ENCODE assay signal across 16 cellular contexts in the genomic region with DNA sequence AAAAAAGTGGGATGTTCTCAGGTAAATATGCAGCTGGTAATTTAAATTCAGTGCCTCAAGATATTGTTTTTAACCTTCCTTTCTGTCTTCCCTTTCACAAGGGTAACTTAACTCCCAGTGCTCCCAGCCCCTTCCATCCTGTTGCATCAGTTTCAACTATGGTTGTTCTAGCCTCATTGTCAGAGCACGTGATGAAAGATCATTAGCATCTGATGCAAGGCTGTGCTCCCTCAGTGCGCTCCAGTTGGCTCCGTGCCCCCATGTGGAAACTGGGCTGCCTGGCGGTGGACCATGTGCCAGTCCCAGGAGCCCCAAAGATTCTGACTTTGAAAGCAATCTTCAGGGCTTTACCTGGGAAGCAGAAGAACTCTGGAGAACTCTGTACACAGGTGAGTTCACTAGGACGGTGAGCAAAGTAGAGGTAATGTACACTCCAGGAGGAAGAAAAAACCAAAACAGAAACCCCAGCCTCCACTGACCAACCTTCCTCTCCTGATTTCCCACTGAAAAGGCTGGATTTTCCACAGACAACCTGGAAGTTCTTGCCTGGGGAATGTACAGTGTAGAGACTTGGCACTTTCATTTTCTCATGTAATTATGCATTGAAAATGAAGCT.
A peak's percentile ranks its signal among the peaks of the same experiment; 100 is the strongest.
DNase-seq lines count a peak whose midpoint lies in the region; TF ChIP-seq lines count a peak whose summit lies in the region.
"Had no signal": no experiment of that assay in that cellular context is flagged by ENCODE, and none has a peak within 500 bp of the region (broad histone marks: within the 10 kb centered on the region; RNA-seq: fewer than 3 reads in every experiment).

No MANE protein-coding gene starts in this region.

- no peaks in the 10 kb centered on the region for H4K20me1 ChIP-seq in PC-9 (ENCODE audit: insufficient read depth)

- H3K4me1 ChIP-seq in HEK293 (ENCODE audit: control insufficient read depth, insufficient read depth, low read length) (peaks cover 6% of the 10 kb centered on the region), PC-9 (replicated peaks; ENCODE audit: insufficient read depth) (no peaks in the 10 kb centered on the region), cardiac muscle cell (ENCODE audit: low read depth) (peaks cover 61% of the 10 kb centered on the region), neutrophil (ENCODE audit: control insufficient read depth in 1 of 2, insufficient read depth in 1 of 2, low read depth in 1 of 2, low read length in 1 of 2) (peaks cover 9 to 14% of the 10 kb centered on the region in 2 experiments)
- H3K4me1 ChIP-seq: testis had no signal

- H3K27ac ChIP-seq in HEK293 (ENCODE audit: extremely low read depth, low read depth, low read length) (no peak overlapping the region), PC-9 (no peak overlapping the region), cardiac muscle cell (peak overlapping the region; percentile 98), neutrophil (peak overlapping the region; percentile 45)
- H3K27ac ChIP-seq: testis had no signal

- TF ChIP-seq CTCF in HEK293 (tag by site-specific recombination; IDR thresholded peaks at IDR 0.05), result no peak
- no peak for TF ChIP-seq CTCF in PC-9 (conservative IDR thresholded peaks at IDR 0.05)
- TF ChIP-seq CTCF in cardiac muscle cell (IDR thresholded peaks at IDR 0.05; ENCODE audit: low read depth, low read length), result no peak
- no peak for TF ChIP-seq CTCF in neutrophil (IDR thresholded peaks at IDR 0.05)

- intact Hi-C loops in PC-9 (cut with micrococcal nuclease; ENCODE audit: unreplicated experiment), result no loop called here

- peak overlapping the region; percentile 39; the same call in 1 of the 2 replicates for H2AFZ ChIP-seq in PC-9

- H3K9me2 ChIP-seq in PC-9 (ENCODE audit: insufficient read depth), result no peaks in the 10 kb centered on the region

- CTCF ChIA-PET in HEK293 (lab: Yijun Ruan, JAX) (interaction anchor here (0.7 kb wide), 1 partner anchor 8 kb away, joined by 3 read pairs; no protein-coding TSS in a partner anchor), PC-9 (lab: Charles Lee) (no interaction called here)

- H3K27me3 ChIP-seq in PC-9 (ENCODE audit: insufficient read depth, low read depth) (0 out of 2 replicates have a peak, but pooled peaks cover 3% of the 10 kb centered on the region), cardiac muscle cell (no peaks in the 10 kb centered on the region), neutrophil (no peaks in the 10 kb centered on the region)
- H3K27me3 ChIP-seq: testis had no signal

- H3K9me3 ChIP-seq in HEK293 (ENCODE audit: control insufficient read depth, insufficient read depth, low read depth, low read length) (peaks cover 6% of the 10 kb centered on the region), PC-9 (ENCODE audit: insufficient read depth, low read depth) (peaks cover 3% of the 10 kb centered on the region), cardiac muscle cell (ENCODE audit: low read depth) (no peaks in the 10 kb centered on the region), neutrophil (no peaks in the 10 kb centered on the region)
- H3K9me3 ChIP-seq: testis had no signal

- DNase-seq in PC-9, result no peak
- DNase-seq in cardiac muscle cell (ENCODE audit: low read depth in 1 of 2, low spot score in 1 of 2), result peak in 1 of 2 donors; percentile 88
- no peak for DNase-seq in stimulated activated CD4-positive, alpha-beta T cell treated with anti-CD3 and anti-CD28 coated beads, Interleukin-4, amount 100 ng/mL, for 24 hours
- no peak for DNase-seq in COLO668 (lab: John Stamatoyannopoulos, UW; ENCODE audit: unreplicated experiment)
- DNase-seq in activated T-cell treated with anti-CD3 and anti-CD28 coated beads for 4 hours, result no peak
- DNase-seq: activated CD4-positive, CD25-positive, alpha-beta regulatory T cell treated with anti-CD3 and anti-CD28 coated beads, Interleukin-2, amount 50 U/mL, for 72 hours; activated naive CD4-positive, alpha-beta T cell treated with anti-CD3 and anti-CD28 coated beads for 36 hours; CD4-positive, alpha-beta T cell; dermis blood vessel endothelial cell; mesenchymal stem cell; retina; stimulated activated CD4-positive, alpha-beta T cell treated with anti-CD3 and anti-CD28 coated beads, Interleukin-2, amount 100 ng/mL, for 24 hours; T-helper 2 cell; testis had no signal

- H3K4me3 ChIP-seq in HEK293 (ENCODE audit: low read depth, low read length) (no peak overlapping the region), PC-9 (no peak overlapping the region), cardiac muscle cell (no peak overlapping the region), neutrophil (ENCODE audit: low read depth in 1 of 2, low read length in 1 of 2) (no peak overlapping the region)
- H3K4me3 ChIP-seq: testis had no signal

- POLR2A ChIA-PET in HEK293 (lab: Yijun Ruan, JAX), result no interaction called here
- POLR2A ChIA-PET in PC-9 (lab: Charles Lee; ENCODE audit: unreplicated experiment), result no interaction called here

- H3F3A ChIP-seq in PC-9 (ENCODE audit: insufficient read depth, low read depth), result no peaks in the 10 kb centered on the region

- peak overlapping the region; percentile 29; the same call in 1 of the 2 replicates for H3K4me2 ChIP-seq in PC-9

- H3K79me2 ChIP-seq in PC-9 (ENCODE audit: low read depth), result no peaks in the 10 kb centered on the region

- no TSS peak for BruUV-seq in PC-9 (replicated peaks; lab: Mats Ljungman, UMichigan)

- H3K36me3 ChIP-seq in HEK293 (ENCODE audit: control insufficient read depth in 2 of 2, insufficient read depth in 1 of 2, low read length in 2 of 2) (no peaks in the 10 kb centered on the region), PC-9 (ENCODE audit: low read depth) (no peaks in the 10 kb centered on the region), cardiac muscle cell (no peaks in the 10 kb centered on the region), neutrophil (peaks cover 31% of the 10 kb centered on the region)

TF ChIP-seq in HEK293, 187 proteins besides CTCF, POLR2A, EP300 and RAD21 (continues in another document):
- TF ChIP-seq ZBTB20 (tag by site-specific recombination; IDR thresholded peaks at IDR 0.05) (peak; percentile 32; the same call in 1 of the 2 replicates), ZBTB48 (tag by site-specific recombination; IDR thresholded peaks at IDR 0.05) (0 out of 2 replicates have a peak, but pooled peaks have one; percentile 42), KLF16 (tag by site-specific recombination; IDR thresholded peaks at IDR 0.05) (0 out of 2 replicates have a peak, but pooled peaks have one; percentile 13), ZNF335 (tag by site-specific recombination; conservative IDR thresholded peaks at IDR 0.05) (peak; percentile 28; the same call in 1 of the 2 replicates), SCRT2 (tag by site-specific recombination; IDR thresholded peaks at IDR 0.05) (peak; percentile 79), ZEB2 (tag by site-specific recombination; IDR thresholded peaks at IDR 0.05) (no peak), ZXDB (tag by site-specific recombination; IDR thresholded peaks at IDR 0.05) (no peak), ZNF24 (tag by site-specific recombination; IDR thresholded peaks at IDR 0.05) (0 out of 2 replicates have a peak, but pooled peaks have one; percentile 25), ZNF660 (tag by site-specific recombination; IDR thresholded peaks at IDR 0.05) (peak; percentile 41; the same call in 1 of the 2 replicates), ZNF404 (tag by site-specific recombination; IDR thresholded peaks at IDR 0.05) (0 out of 2 replicates have a peak, but pooled peaks have one; percentile 2)
- TF ChIP-seq, protein P1, sequence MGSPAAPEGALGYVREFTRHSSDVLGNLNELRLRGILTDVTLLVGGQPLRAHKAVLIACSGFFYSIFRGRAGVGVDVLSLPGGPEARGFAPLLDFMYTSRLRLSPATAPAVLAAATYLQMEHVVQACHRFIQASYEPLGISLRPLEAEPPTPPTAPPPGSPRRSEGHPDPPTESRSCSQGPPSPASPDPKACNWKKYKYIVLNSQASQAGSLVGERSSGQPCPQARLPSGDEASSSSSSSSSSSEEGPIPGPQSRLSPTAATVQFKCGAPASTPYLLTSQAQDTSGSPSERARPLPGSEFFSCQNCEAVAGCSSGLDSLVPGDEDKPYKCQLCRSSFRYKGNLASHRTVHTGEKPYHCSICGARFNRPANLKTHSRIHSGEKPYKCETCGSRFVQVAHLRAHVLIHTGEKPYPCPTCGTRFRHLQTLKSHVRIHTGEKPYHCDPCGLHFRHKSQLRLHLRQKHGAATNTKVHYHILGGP (tag by site-specific recombination; IDR thresholded peaks at IDR 0.05), result no peak
- TF ChIP-seq, protein P2, sequence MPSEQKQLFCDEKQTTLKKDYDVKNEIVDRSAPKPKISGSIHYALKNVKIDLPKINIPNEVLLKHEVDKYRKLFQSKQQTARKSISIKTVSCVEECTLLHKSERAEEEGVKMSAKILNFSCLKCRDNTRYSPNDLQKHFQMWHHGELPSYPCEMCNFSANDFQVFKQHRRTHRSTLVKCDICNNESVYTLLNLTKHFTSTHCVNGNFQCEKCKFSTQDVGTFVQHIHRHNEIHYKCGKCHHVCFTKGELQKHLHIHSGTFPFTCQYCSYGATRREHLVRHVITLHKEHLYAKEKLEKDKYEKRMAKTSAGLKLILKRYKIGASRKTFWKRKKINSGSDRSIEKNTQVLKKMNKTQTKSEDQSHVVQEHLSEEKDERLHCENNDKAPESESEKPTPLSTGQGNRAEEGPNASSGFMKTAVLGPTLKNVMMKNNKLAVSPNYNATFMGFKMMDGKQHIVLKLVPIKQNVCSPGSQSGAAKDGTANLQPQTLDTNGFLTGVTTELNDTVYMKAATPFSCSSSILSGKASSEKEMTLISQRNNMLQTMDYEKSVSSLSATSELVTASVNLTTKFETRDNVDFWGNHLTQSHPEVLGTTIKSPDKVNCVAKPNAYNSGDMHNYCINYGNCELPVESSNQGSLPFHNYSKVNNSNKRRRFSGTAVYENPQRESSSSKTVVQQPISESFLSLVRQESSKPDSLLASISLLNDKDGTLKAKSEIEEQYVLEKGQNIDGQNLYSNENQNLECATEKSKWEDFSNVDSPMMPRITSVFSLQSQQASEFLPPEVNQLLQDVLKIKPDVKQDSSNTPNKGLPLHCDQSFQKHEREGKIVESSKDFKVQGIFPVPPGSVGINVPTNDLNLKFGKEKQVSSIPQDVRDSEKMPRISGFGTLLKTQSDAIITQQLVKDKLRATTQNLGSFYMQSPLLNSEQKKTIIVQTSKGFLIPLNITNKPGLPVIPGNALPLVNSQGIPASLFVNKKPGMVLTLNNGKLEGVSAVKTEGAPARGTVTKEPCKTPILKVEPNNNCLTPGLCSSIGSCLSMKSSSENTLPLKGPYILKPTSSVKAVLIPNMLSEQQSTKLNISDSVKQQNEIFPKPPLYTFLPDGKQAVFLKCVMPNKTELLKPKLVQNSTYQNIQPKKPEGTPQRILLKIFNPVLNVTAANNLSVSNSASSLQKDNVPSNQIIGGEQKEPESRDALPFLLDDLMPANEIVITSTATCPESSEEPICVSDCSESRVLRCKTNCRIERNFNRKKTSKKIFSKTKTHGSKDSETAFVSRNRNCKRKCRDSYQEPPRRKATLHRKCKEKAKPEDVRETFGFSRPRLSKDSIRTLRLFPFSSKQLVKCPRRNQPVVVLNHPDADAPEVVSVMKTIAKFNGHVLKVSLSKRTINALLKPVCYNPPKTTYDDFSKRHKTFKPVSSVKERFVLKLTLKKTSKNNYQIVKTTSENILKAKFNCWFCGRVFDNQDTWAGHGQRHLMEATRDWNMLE (tag by site-specific recombination; conservative IDR thresholded peaks at IDR 0.05; ENCODE audit: low read depth), result peak; percentile 57

Comparison
In these comparisons a context has a peak if more than half of its experiments do, and no peak if none do; other contexts are left out.
1. H3K27ac ChIP-seq: peak in cardiac muscle cell (single experiment) and neutrophil (single experiment); none in HEK293 (single experiment) and PC-9 (single experiment).